In the genomic region with DNA sequence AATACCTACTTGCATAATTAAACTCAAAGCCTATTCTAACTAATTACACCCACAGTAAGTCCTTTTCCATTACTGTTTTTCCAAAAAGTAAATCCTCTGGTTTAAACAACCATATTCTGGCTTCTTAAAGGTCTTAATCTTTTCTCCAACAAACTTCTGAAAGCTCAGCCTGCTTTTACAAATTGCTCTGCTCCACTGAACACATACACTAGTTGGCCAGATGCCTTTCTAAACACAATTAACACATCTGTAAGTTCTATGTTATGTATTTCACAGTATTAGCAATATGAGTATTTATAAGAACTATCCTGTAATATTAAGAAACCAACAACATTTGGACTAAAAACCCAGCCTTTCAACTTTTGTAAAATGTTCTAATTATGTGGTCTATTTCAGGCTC, we compare ENCODE assay signal across 25 cellular contexts. TPM values are rescaled to one million over a fixed set of nuclear protein-coding genes. Genes with fewer than 3 reads are reported as not detected.
DNase-seq lines count a peak whose midpoint lies in the region; TF ChIP-seq lines count a peak whose summit lies in the region.
"Had no signal": no experiment of that assay in that cellular context is flagged by ENCODE, and none has a peak within 500 bp of the region (broad histone marks: within the 10 kb centered on the region; RNA-seq: fewer than 3 reads in every experiment).

No MANE protein-coding gene starts in this region.

- no TSS peak for BruUV-seq in PC-9 (replicated peaks; lab: Mats Ljungman, UMichigan)

- H3K79me2 ChIP-seq in GM23248 (ENCODE audit: insufficient read depth) (no peaks in the 10 kb centered on the region), PC-9 (ENCODE audit: low read depth) (no peaks in the 10 kb centered on the region)

- H3K4me2 ChIP-seq in GM23248 (ENCODE audit: unreplicated experiment) (peak overlapping the region; percentile 37), PC-9 (no peak overlapping the region), skeletal muscle satellite cell (ENCODE audit: low read length) (peak overlapping the region; percentile 36)

- H4K20me1 ChIP-seq in GM23248 (ENCODE audit: insufficient read depth) = no peaks in the 10 kb centered on the region
- no peaks in the 10 kb centered on the region for H4K20me1 ChIP-seq in PC-9 (ENCODE audit: insufficient read depth)

- no peaks in the 10 kb centered on the region for H3K9me3 ChIP-seq in GM23248 (ENCODE audit: low read depth)
- no peaks in the 10 kb centered on the region for H3K9me3 ChIP-seq in PC-9 (ENCODE audit: insufficient read depth, low read depth)
- no peaks in the 10 kb centered on the region for H3K9me3 ChIP-seq in skeletal muscle satellite cell (replicated peaks; ENCODE audit: low read length)
- H3K9me3 ChIP-seq: adrenal gland, mucosa of descending colon, pancreas had no signal

- in situ Hi-C loops in GM23248 (cut with MboI) = no loop called here

- DNase-seq in GM23248 = no peak
- DNase-seq in PC-9 = no peak
- DNase-seq in glomerular visceral epithelial cell (ENCODE audit: extremely low spot score) = peak; percentile 9
- no peak for DNase-seq in NCI-H2029 (lab: John Stamatoyannopoulos, UW)
- no peak for DNase-seq in Kasumi-1 (lab: John Stamatoyannopoulos, UW)
- DNase-seq in activated CD8-positive, alpha-beta memory T cell treated with anti-CD3 and anti-CD28 coated beads for 24 hours = no peak
- DNase-seq: activated CD4-positive, alpha-beta T cell treated with anti-CD3 and anti-CD28 coated beads, Interleukin-2, amount 50 U/mL, for 1 hour; activated naive CD4-positive, alpha-beta T cell treated with anti-CD3 and anti-CD28 coated beads for 36 hours; adrenal gland; C1 segment of cervical spinal cord; COR-L47; effector CD4-positive, alpha-beta T cell; foreskin melanocyte; IMR-90; mucosa of descending colon; NCI-H2081; NCI-H2227 treated with DMSO at 0.1 percent for 48 hours; NCI-H69; pancreas; stimulated activated naive CD8-positive, alpha-beta T cell treated with anti-CD3 and anti-CD28 coated beads, Interleukin-15, Interleukin-2, amounts not matched to agents 100 U/mL and 50 U/mL, for 24 hours; SW 1271; T1000 had no signal

- H3F3A ChIP-seq in GM23248 (ENCODE audit: insufficient read depth) (peaks cover 7% of the 10 kb centered on the region; the same call in 1 of the 2 replicates), PC-9 (ENCODE audit: insufficient read depth, low read depth) (no peaks in the 10 kb centered on the region)

- H3K9ac ChIP-seq in GM23248 = no peak overlapping the region
- H3K9ac ChIP-seq in skeletal muscle satellite cell (ENCODE audit: low read depth, low read length) = no peak overlapping the region

- H3K4me1 ChIP-seq in GM23248 (ENCODE audit: insufficient read depth) (peaks cover 33% of the 10 kb centered on the region), PC-9 (replicated peaks; ENCODE audit: insufficient read depth) (peaks cover 11% of the 10 kb centered on the region; the same call in 1 of the 2 replicates), skeletal muscle satellite cell (ENCODE audit: control insufficient read depth, insufficient read depth, low read length) (peaks cover 20% of the 10 kb centered on the region)
- H3K4me1 ChIP-seq: adrenal gland had no signal

- no peaks in the 10 kb centered on the region for H3K27me3 ChIP-seq in GM23248 (replicated peaks; ENCODE audit: insufficient read depth)
- H3K27me3 ChIP-seq in PC-9 (ENCODE audit: insufficient read depth, low read depth) = no peaks in the 10 kb centered on the region
- H3K27me3 ChIP-seq in skeletal muscle satellite cell (ENCODE audit: control insufficient read depth, insufficient read depth, low read length) = no peaks in the 10 kb centered on the region
- H3K27me3 ChIP-seq: pancreas had no signal

- H3K27ac ChIP-seq in GM23248 = no peak overlapping the region
- no peak overlapping the region for H3K27ac ChIP-seq in PC-9
- H3K27ac ChIP-seq: adrenal gland, pancreas had no signal

- H3K9me2 ChIP-seq in GM23248 (ENCODE audit: insufficient read depth) (no peaks in the 10 kb centered on the region), PC-9 (ENCODE audit: insufficient read depth) (no peaks in the 10 kb centered on the region)

- H3K4me3 ChIP-seq in GM23248 = peak overlapping the region; percentile 24; the same call in 1 of the 2 replicates
- no peak overlapping the region for H3K4me3 ChIP-seq in PC-9
- H3K4me3 ChIP-seq in skeletal muscle satellite cell (ENCODE audit: low read length) = no peak overlapping the region
- H3K4me3 ChIP-seq: adrenal gland, lung, mucosa of descending colon, pancreas had no signal

- H2AFZ ChIP-seq in GM23248 (peak overlapping the region; percentile 31; the same call in 1 of the 2 replicates), PC-9 (0 out of 2 replicates have a peak overlapping the region, but pooled peaks have one; percentile 39)

- TF ChIP-seq CTCF in PC-9 (conservative IDR thresholded peaks at IDR 0.05) = no peak

- H3K36me3 ChIP-seq in GM23248 (ENCODE audit: low read depth) = no peaks in the 10 kb centered on the region
- no peaks in the 10 kb centered on the region for H3K36me3 ChIP-seq in PC-9 (ENCODE audit: low read depth)
- no peaks in the 10 kb centered on the region for H3K36me3 ChIP-seq in skeletal muscle satellite cell (ENCODE audit: insufficient read depth, low read length)
- H3K36me3 ChIP-seq: adrenal gland, pancreas had no signal

- intact Hi-C loops in PC-9 (cut with micrococcal nuclease; ENCODE audit: unreplicated experiment) = no loop called here

- POLR2A ChIA-PET in PC-9 (lab: Charles Lee; ENCODE audit: unreplicated experiment) = no interaction called here

- CTCF ChIA-PET in PC-9 (lab: Charles Lee) = no interaction called here

RNA-seq across cellular contexts. Expression of a gene that starts 30.1 kb away (rescaled TPM):
- 3.9 and 4.4 TPM in 2 replicates for total RNA-seq in GM23248 (2014; rRNA removed; shearing (Covaris generic))
- polyA plus RNA-seq in GM23248 (2016; fragmentation: Nextera tagmentation; extraction: Ambion mirVana) = 3.8 and 5.1 TPM in 2 replicates
- total RNA-seq in PC-9 (2021) = 1.3 and 1.9 TPM in 2 replicates
- 0.22 and 1.0 TPM in 2 replicates for total RNA-seq in skeletal muscle satellite cell (2012; rRNA removed)
- total RNA-seq: activated naive CD4-positive, alpha-beta T cell treated with anti-CD3 and anti-CD28 coated beads for 36 hours; activated T-helper 1 cell treated with anti-CD3 and anti-CD28 coated beads, Interleukin-12 subunit alpha, Interleukin-12 subunit beta, Interleukin-2, Interleukin-4 antibody, amounts not matched to agents 30 ng/mL and 10 ng/mL and 1 ng/mL, durations not matched to agents 14 hours and 24 hours and 36 hours had no signal
